In the genomic region with DNA sequence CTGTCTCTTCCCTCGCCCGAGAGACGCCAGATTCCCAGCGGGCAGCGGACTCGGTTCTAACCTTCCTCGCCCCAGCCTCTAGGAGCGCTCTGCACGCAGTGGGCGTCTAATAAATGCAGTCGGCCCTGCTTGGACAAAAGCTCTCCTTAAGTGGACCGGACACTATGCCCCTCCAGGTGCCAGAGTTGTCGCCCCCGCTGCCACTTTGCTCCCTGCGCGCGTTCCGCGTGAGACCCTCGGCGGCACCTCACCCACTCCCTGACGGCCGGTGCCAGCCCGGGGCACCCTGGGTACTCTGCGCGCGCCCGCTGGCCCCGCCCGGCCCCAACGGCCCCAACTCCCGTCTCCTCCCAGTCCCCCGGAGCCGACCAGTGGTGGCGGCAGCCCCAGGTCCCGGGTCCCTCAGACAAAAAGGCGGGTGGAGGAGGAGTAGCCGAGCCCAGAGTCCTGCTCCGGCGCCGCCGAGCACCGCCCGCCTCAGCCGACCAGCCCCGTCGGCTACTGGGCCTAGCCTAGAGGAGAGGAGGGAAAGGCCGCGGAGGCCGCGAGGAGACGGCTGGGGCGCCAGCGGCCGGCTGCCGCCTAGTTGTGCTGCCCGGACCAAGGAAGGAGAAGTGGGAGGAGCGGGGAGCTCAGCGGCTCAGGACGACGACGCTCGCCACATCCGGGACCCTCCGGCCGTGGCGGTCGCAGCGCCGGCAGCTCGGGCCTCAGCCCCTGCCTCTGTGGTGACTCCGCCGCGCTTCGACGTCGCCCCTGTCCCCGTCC, we compare ENCODE assay signal across 1 cellular context.
TF ChIP-seq lines count a peak whose summit lies in the region.

No MANE protein-coding gene starts in this region.

TF ChIP-seq in GM12878, 131 proteins besides CTCF, POLR2A, EP300 and RAD21 (continued from another document):
- TF ChIP-seq, protein P1, sequence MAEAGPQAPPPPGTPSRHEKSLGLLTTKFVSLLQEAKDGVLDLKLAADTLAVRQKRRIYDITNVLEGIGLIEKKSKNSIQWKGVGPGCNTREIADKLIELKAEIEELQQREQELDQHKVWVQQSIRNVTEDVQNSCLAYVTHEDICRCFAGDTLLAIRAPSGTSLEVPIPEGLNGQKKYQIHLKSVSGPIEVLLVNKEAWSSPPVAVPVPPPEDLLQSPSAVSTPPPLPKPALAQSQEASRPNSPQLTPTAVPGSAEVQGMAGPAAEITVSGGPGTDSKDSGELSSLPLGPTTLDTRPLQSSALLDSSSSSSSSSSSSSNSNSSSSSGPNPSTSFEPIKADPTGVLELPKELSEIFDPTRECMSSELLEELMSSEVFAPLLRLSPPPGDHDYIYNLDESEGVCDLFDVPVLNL (IDR thresholded peaks at IDR 0.05; ENCODE audit: low read depth, low read length) = no peak
- TF ChIP-seq SIN3A (IDR thresholded peaks at IDR 0.05; ENCODE audit: low read depth, low read length) (no peak; the same call in 1 of the 2 replicates), CEBPB (IDR thresholded peaks at IDR 0.05; ENCODE audit: borderline replicate concordance in 1 of 2, low read depth in 2 of 2, low read length in 2 of 2) (no peak), MAX (IDR thresholded peaks at IDR 0.05; ENCODE audit: low read depth, low read length) (no peak), MTA3 (IDR thresholded peaks at IDR 0.05; ENCODE audit: borderline replicate concordance, low read length) (no peak), KDM1A (IDR thresholded peaks at IDR 0.05; ENCODE audit: borderline replicate concordance) (no peak), POLR2AphosphoS5 (IDR thresholded peaks at IDR 0.05; ENCODE audit: low read length) (peak; percentile 80; the same call in 1 of the 2 replicates)
